ENCODE assay signal across 11 cellular contexts in the genomic region with DNA sequence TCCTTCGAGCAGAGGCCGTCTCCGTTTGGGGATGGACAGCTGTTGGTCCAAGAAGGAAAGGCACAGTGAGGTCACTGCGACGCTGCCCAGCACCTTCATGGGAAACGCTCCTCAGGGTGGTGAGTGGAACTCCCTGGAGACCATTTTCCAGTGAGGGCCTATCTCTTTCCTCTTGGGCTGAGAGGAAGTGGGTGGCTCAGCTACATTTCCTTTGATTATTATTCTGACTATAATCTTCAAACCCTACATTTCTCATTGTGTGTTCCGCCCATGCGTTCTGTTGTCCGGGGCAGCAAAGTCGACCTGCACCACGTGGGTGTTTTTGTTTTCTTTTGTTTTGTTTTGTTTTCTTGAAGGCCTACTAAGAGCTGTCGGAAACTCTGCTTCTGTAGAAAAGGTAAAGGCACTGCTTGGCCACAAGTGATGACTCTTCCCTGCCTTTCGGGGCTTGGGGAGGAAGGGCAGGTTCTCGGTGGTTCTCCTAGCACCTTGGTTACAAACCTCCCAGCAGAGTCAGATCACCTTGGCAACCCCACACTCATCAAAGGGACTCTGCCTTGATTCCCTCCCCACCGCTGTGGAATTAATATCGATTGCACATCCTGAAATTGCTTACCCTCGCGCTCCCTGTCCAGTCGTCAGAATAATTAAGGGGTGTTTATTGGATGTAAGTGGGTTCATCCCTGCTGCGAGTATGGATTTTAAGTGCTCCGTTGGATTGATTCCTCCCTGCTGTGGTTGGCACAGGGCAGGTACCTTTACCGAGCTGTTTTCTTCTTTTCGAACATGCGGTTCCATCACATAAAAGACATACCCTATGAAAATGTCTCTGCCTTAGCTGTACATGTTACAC. TPM values are rescaled to one million over a fixed set of nuclear protein-coding genes. Genes with fewer than 3 reads are reported as not detected.
DNase-seq lines count a peak whose midpoint lies in the region; ATAC-seq, FAIRE-seq and TF ChIP-seq lines count a peak whose summit lies in the region.
"Had no signal": no experiment of that assay in that cellular context is flagged by ENCODE, and none has a peak within 500 bp of the region (broad histone marks: within the 10 kb centered on the region; RNA-seq: fewer than 3 reads in every experiment).

No MANE protein-coding gene starts in this region.

- no peaks in the 10 kb centered on the region for H3K9me3 Mint-ChIP-seq in CD8-positive, alpha-beta memory T cell
- H3K9me3 Mint-ChIP-seq in neural crest cell = no peaks in the 10 kb centered on the region

- H3K4me1 ChIP-seq in CD8-positive, alpha-beta memory T cell (ENCODE audit: insufficient read depth, low read length) = peaks cover 12% of the 10 kb centered on the region
- H3K4me1 ChIP-seq in OCI-LY1 (ENCODE audit: insufficient read depth, low read length, severe bottlenecking) = peaks cover 64% of the 10 kb centered on the region
- H3K4me1 ChIP-seq in GM23248 (ENCODE audit: insufficient read depth) = peaks cover 9% of the 10 kb centered on the region

- H3K27me3 ChIP-seq in CD8-positive, alpha-beta memory T cell (ENCODE audit: insufficient read depth, low read length, poor library complexity, severe bottlenecking) = no peaks in the 10 kb centered on the region
- H3K27me3 ChIP-seq in OCI-LY1 (ENCODE audit: insufficient read depth, low read length) (no peaks in the 10 kb centered on the region), GM23248 (replicated peaks; ENCODE audit: insufficient read depth) (no peaks in the 10 kb centered on the region)

- ATAC-seq in GM18520 (IDR thresholded peaks at IDR 0.05; ENCODE audit: unreplicated experiment) = no peak

- peak overlapping the region in 6 of 8 donors; percentile 53 to 90 (median 79) for H3K27ac Mint-ChIP-seq in CD8-positive, alpha-beta memory T cell
- H3K27ac Mint-ChIP-seq in neural crest cell (ENCODE audit: unreplicated experiment) = peak overlapping the region; percentile 46

- H2AFZ ChIP-seq in OCI-LY1 (ENCODE audit: low read length) = no peak overlapping the region
- H2AFZ ChIP-seq in GM23248 = no peak overlapping the region

- H4K20me1 ChIP-seq in OCI-LY1 (ENCODE audit: insufficient read depth, low read length) = no peaks in the 10 kb centered on the region
- no peaks in the 10 kb centered on the region for H4K20me1 ChIP-seq in GM23248 (ENCODE audit: insufficient read depth)

- no peak overlapping the region for H3K4me3 ChIP-seq in CD8-positive, alpha-beta memory T cell (ENCODE audit: low read length)
- peak overlapping the region; percentile 1 for H3K4me3 ChIP-seq in OCI-LY1 (ENCODE audit: low read depth, low read length, poor library complexity, severe bottlenecking)
- no peak overlapping the region for H3K4me3 ChIP-seq in GM23248

- POLR2A ChIA-PET in CD8-positive, alpha-beta memory T cell (lab: Charles Lee) = no interaction called here

- peak overlapping the region; percentile 40; the same call in 1 of the 2 replicates for H3K4me2 ChIP-seq in OCI-LY1 (ENCODE audit: low read length)
- H3K4me2 ChIP-seq in GM23248 (ENCODE audit: unreplicated experiment) = no peak overlapping the region

- CTCF ChIA-PET in CD8-positive, alpha-beta memory T cell (lab: Charles Lee) = interaction anchor here (1.1 kb wide), 1 partner anchor 38 kb away, joined by 3 read pairs; no protein-coding TSS in a partner anchor

- in situ Hi-C loops in GM23248 (cut with MboI) = no loop called here

- no peak overlapping the region for H3K27ac ChIP-seq in CD8-positive, alpha-beta memory T cell (ENCODE audit: low read depth, low read length)
- peak overlapping the region; percentile 80 for H3K27ac ChIP-seq in OCI-LY1 (ENCODE audit: low read depth, low read length, poor library complexity, severe bottlenecking)
- peak overlapping the region; percentile 60 for H3K27ac ChIP-seq in cingulate gyrus (ENCODE audit: low read depth, low read length)
- H3K27ac ChIP-seq in GM23248 = no peak overlapping the region

- H3F3A ChIP-seq in OCI-LY1 (ENCODE audit: insufficient read depth, low read length) = no peaks in the 10 kb centered on the region
- peaks cover 17% of the 10 kb centered on the region for H3F3A ChIP-seq in GM23248 (ENCODE audit: insufficient read depth)

- H3K79me2 ChIP-seq in OCI-LY1 (ENCODE audit: insufficient read depth, low read length) (peaks cover 67% of the 10 kb centered on the region), GM23248 (ENCODE audit: insufficient read depth) (peaks cover 94% of the 10 kb centered on the region)

- peaks cover 0 to 2% of the 10 kb centered on the region in 2 donors for H3K27me3 Mint-ChIP-seq in CD8-positive, alpha-beta memory T cell
- no peaks in the 10 kb centered on the region for H3K27me3 Mint-ChIP-seq in neural crest cell (ENCODE audit: low read depth)

- DNase-seq in CD8-positive, alpha-beta memory T cell = peak in 1 of 5 donors; percentile 8
- DNase-seq in neural crest cell (ENCODE audit: low read depth, low spot score) = no peak
- DNase-seq in NCI-H1930 (lab: John Stamatoyannopoulos, UW) = no peak
- DNase-seq in GM23248 = no peak
- DNase-seq in GM19239 (ENCODE audit: insufficient read length, low spot score) = no peak
- DNase-seq: DND-41, Kasumi-1, NCI-H774 had no signal

- H3K36me3 ChIP-seq in CD8-positive, alpha-beta memory T cell (ENCODE audit: insufficient read depth, low read length) = no peaks in the 10 kb centered on the region
- H3K36me3 ChIP-seq in OCI-LY1 (ENCODE audit: insufficient read depth, low read length) = peaks cover 12% of the 10 kb centered on the region; the same call in 1 of the 2 replicates
- no peaks in the 10 kb centered on the region for H3K36me3 ChIP-seq in GM23248 (ENCODE audit: low read depth)

- no peak overlapping the region; the same call in 1 of the 2 replicates for H3K9ac ChIP-seq in OCI-LY1 (ENCODE audit: low read length)
- H3K9ac ChIP-seq in GM23248 = no peak overlapping the region

- H3K4me3 Mint-ChIP-seq in CD8-positive, alpha-beta memory T cell = peak overlapping the region in 5 of 7 donors; percentile 9 to 60 (median 23)
- H3K4me3 Mint-ChIP-seq in neural crest cell = no peak overlapping the region

- H3K9me2 ChIP-seq in OCI-LY1 (ENCODE audit: low read depth, low read length) (no peaks in the 10 kb centered on the region), GM23248 (ENCODE audit: insufficient read depth) (no peaks in the 10 kb centered on the region)

- H3K4me1 Mint-ChIP-seq in CD8-positive, alpha-beta memory T cell = peaks cover 22 to 41% (median 26%) of the 10 kb centered on the region in 3 donors
- peaks cover 20% of the 10 kb centered on the region for H3K4me1 Mint-ChIP-seq in neural crest cell

- TF ChIP-seq CTCF in OCI-LY1 (IDR thresholded peaks at IDR 0.05; ENCODE audit: low read length) (no peak), neural crest cell (conservative IDR thresholded peaks at IDR 0.05) (no peak)

- H3K36me3 Mint-ChIP-seq in CD8-positive, alpha-beta memory T cell = no peaks in the 10 kb centered on the region
- no peaks in the 10 kb centered on the region for H3K36me3 Mint-ChIP-seq in neural crest cell (ENCODE audit: low read depth)

- H3K9me3 ChIP-seq in CD8-positive, alpha-beta memory T cell (ENCODE audit: low read length) = no peaks in the 10 kb centered on the region
- H3K9me3 ChIP-seq in OCI-LY1 (ENCODE audit: low read length) (no peaks in the 10 kb centered on the region), GM23248 (ENCODE audit: low read depth) (no peaks in the 10 kb centered on the region)

- no peak for FAIRE-seq in GM19239 (lab: Jason Lieb, UNC)

- 89 to 90% methylated on average over 24 of the region's 24 CpGs for WGBS in GM23248 (ENCODE audit: low coverage in 1 of 2, low lambda C conversion rate in 2 of 2, missing lambda C conversion rate in 2 of 2), 2 experiments

RNA-seq across cellular contexts. Expression of a gene that starts 7.2 kb away (rescaled TPM):
- total RNA-seq in CD8-positive, alpha-beta memory T cell = 10 to 100 TPM; 82.1 to 84.3 TPM
- 6.2 TPM for polyA plus RNA-seq in CD8-positive, alpha-beta memory T cell
- 19.6 and 21.8 TPM in 2 replicates for total RNA-seq in neural crest cell
- total RNA-seq in GM23248 (2014; rRNA removed; shearing (Covaris generic)) = 141 and 143 TPM in 2 replicates
- polyA plus RNA-seq in GM23248 (2016; fragmentation: Nextera tagmentation; extraction: Ambion mirVana) = 52.6 and 53.2 TPM in 2 replicates

Comparison
In these comparisons a context has a peak if more than half of its experiments do, and no peak if none do; other contexts are left out.
1. H3K27ac ChIP-seq: peak in OCI-LY1 (single experiment) and cingulate gyrus (single experiment); none in CD8-positive, alpha-beta memory T cell (single experiment) and GM23248 (single experiment).